Comparison of ENCODE assay signal across 8 cellular contexts in genomic region chrX:29662759-29663503, GRCh38.
DNase-seq lines count a peak whose midpoint lies in the region; ATAC-seq lines count a peak whose summit lies in the region.
"Had no signal": no experiment of that assay in that cellular context is flagged by ENCODE, and none has a peak within 500 bp of the region (broad histone marks: within the 10 kb centered on the region; RNA-seq: fewer than 3 reads in every experiment).

No MANE protein-coding gene starts in this region.

- POLR2A ChIA-PET in activated CD4-positive, alpha-beta memory T cell treated with anti-CD3 and anti-CD28 coated beads for 36 hours (lab: Charles Lee) = no interaction called here

- no peaks in the 10 kb centered on the region for H3K4me1 Mint-ChIP-seq in activated CD4-positive, alpha-beta memory T cell treated with anti-CD3 and anti-CD28 coated beads for 36 hours (ENCODE audit: low read depth)

- peaks cover 6% of the 10 kb centered on the region for H3K9me3 Mint-ChIP-seq in activated CD4-positive, alpha-beta memory T cell treated with anti-CD3 and anti-CD28 coated beads for 36 hours

- peak; percentile 35 for DNase-seq in pulmonary artery endothelial cell (ENCODE audit: low read depth, low spot score)
- DNase-seq in COLO668 (lab: John Stamatoyannopoulos, UW; ENCODE audit: unreplicated experiment) = no peak
- no peak for DNase-seq in posterior vena cava (ENCODE audit: low spot score)
- DNase-seq in activated CD4-positive, alpha-beta memory T cell treated with anti-CD3 and anti-CD28 coated beads for 36 hours = no peak

- peak overlapping the region; percentile 62 for H3K27ac ChIP-seq in cingulate gyrus (ENCODE audit: low read depth, low read length)
- H3K27ac ChIP-seq: skin epidermis had no signal

- H3K36me3 Mint-ChIP-seq in activated CD4-positive, alpha-beta memory T cell treated with anti-CD3 and anti-CD28 coated beads for 36 hours = no peaks in the 10 kb centered on the region

- ATAC-seq in GM19397 (IDR thresholded peaks at IDR 0.05; ENCODE audit: unreplicated experiment) (peak; percentile 55), HG03520 (IDR thresholded peaks at IDR 0.05; ENCODE audit: unreplicated experiment) (peak; percentile 78)

- H3K27ac Mint-ChIP-seq in activated CD4-positive, alpha-beta memory T cell treated with anti-CD3 and anti-CD28 coated beads for 36 hours = no peak overlapping the region

- H3K27me3 Mint-ChIP-seq in activated CD4-positive, alpha-beta memory T cell treated with anti-CD3 and anti-CD28 coated beads for 36 hours = no peaks in the 10 kb centered on the region

- CTCF ChIA-PET in activated CD4-positive, alpha-beta memory T cell treated with anti-CD3 and anti-CD28 coated beads for 36 hours (lab: Charles Lee) = no interaction called here

- no peak overlapping the region for H3K4me3 Mint-ChIP-seq in activated CD4-positive, alpha-beta memory T cell treated with anti-CD3 and anti-CD28 coated beads for 36 hours

- intact Hi-C loops in posterior vena cava (cut with DNase I) = no loop called here
- intact Hi-C loops in activated CD4-positive, alpha-beta memory T cell treated with anti-CD3 and anti-CD28 coated beads for 36 hours (cut with micrococcal nuclease) = no loop called here
